Comparison of ENCODE assay signal across 1 cellular context in genomic region chr14:22599349-22599748, GRCh38.
TF ChIP-seq lines count a peak whose summit lies in the region.

No MANE protein-coding gene starts in this region.

TF ChIP-seq in HepG2, 621 proteins besides CTCF, POLR2A, EP300 and RAD21:
- TF ChIP-seq ZNF33A (CRISPR knock-in tag; IDR thresholded peaks at IDR 0.05; ENCODE audit: borderline replicate concordance) (0 out of 2 replicates have a peak, but pooled peaks have one; percentile 13), ZC3H4 (CRISPR knock-in tag; IDR thresholded peaks at IDR 0.05; ENCODE audit: borderline replicate concordance) (peak; percentile 64; the same call in 1 of the 2 replicates), IKZF5 (CRISPR knock-in tag; IDR thresholded peaks at IDR 0.05) (0 out of 2 replicates have a peak, but pooled peaks have one; percentile 17), ZNF451 (CRISPR knock-in tag; IDR thresholded peaks at IDR 0.05) (no peak), SKI (IDR thresholded peaks at IDR 0.05; ENCODE audit: partially characterized antibody) (no peak), ZNF816 (CRISPR knock-in tag; IDR thresholded peaks at IDR 0.05; ENCODE audit: borderline replicate concordance) (no peak), HES4 (CRISPR knock-in tag; IDR thresholded peaks at IDR 0.05; ENCODE audit: borderline replicate concordance) (no peak), KDM5B (CRISPR knock-in tag; IDR thresholded peaks at IDR 0.05; ENCODE audit: borderline replicate concordance) (no peak), TAF15 (IDR thresholded peaks at IDR 0.05; ENCODE audit: low read depth, low read length, poor library complexity, severe bottlenecking) (no peak), HMGXB3 (CRISPR knock-in tag; IDR thresholded peaks at IDR 0.05; ENCODE audit: borderline replicate concordance) (no peak), ZNF275 (CRISPR knock-in tag; IDR thresholded peaks at IDR 0.05; ENCODE audit: borderline replicate concordance) (no peak), ZFP36L1 (CRISPR knock-in tag; IDR thresholded peaks at IDR 0.05) (0 out of 2 replicates have a peak, but pooled peaks have one; percentile 31), ZNF550 (CRISPR knock-in tag; IDR thresholded peaks at IDR 0.05; ENCODE audit: borderline replicate concordance) (no peak), ZSCAN21 (CRISPR knock-in tag; IDR thresholded peaks at IDR 0.05; ENCODE audit: borderline replicate concordance) (peak; percentile 24; the same call in 1 of the 2 replicates), ZNF251 (CRISPR knock-in tag; IDR thresholded peaks at IDR 0.05) (no peak), SNAPC4 (CRISPR knock-in tag; IDR thresholded peaks at IDR 0.05) (no peak), JUNB (CRISPR knock-in tag; IDR thresholded peaks at IDR 0.05; ENCODE audit: borderline replicate concordance) (no peak), MTA3 (CRISPR knock-in tag; IDR thresholded peaks at IDR 0.05) (0 out of 2 replicates have a peak, but pooled peaks have one; percentile 25), ZNF879 (CRISPR knock-in tag; IDR thresholded peaks at IDR 0.05) (no peak), TIGD3 (CRISPR knock-in tag; IDR thresholded peaks at IDR 0.05; ENCODE audit: borderline replicate concordance) (0 out of 2 replicates have a peak, but pooled peaks have one; percentile 2), SSRP1 (CRISPR knock-in tag; IDR thresholded peaks at IDR 0.05) (no peak), ARID4A (CRISPR knock-in tag; IDR thresholded peaks at IDR 0.05; ENCODE audit: borderline replicate concordance) (no peak), ZNF446 (CRISPR knock-in tag; IDR thresholded peaks at IDR 0.05) (peak; percentile 20; the same call in 1 of the 2 replicates), MTERF4 (CRISPR knock-in tag; IDR thresholded peaks at IDR 0.05) (peak; percentile 59; the same call in 1 of the 2 replicates), FOXK1 (CRISPR knock-in tag; IDR thresholded peaks at IDR 0.05; ENCODE audit: borderline replicate concordance, low read depth) (no peak), NCOA2 (CRISPR knock-in tag; IDR thresholded peaks at IDR 0.05) (no peak), ZNF709 (CRISPR knock-in tag; IDR thresholded peaks at IDR 0.05) (0 out of 2 replicates have a peak, but pooled peaks have one; percentile 24), TEAD3 (CRISPR knock-in tag; optimal IDR thresholded peaks at IDR 0.05; ENCODE audit: borderline replicate concordance) (peak; percentile 43), SOX13 (IDR thresholded peaks at IDR 0.05) (no peak), SOX13 (CRISPR knock-in tag; conservative IDR thresholded peaks at IDR 0.05 in 1 of 2, IDR thresholded peaks at IDR 0.05 in 1 of 2) (peak in 1 of 2 experiments; percentile 65; a peak in 1 of 4 replicates), CBFB (CRISPR knock-in tag; IDR thresholded peaks at IDR 0.05) (0 out of 2 replicates have a peak, but pooled peaks have one; percentile 21), ZNF704 (CRISPR knock-in tag; IDR thresholded peaks at IDR 0.05; ENCODE audit: borderline replicate concordance) (no peak)
